Comparison of ENCODE assay signal across 17 cellular contexts in the genomic region with DNA sequence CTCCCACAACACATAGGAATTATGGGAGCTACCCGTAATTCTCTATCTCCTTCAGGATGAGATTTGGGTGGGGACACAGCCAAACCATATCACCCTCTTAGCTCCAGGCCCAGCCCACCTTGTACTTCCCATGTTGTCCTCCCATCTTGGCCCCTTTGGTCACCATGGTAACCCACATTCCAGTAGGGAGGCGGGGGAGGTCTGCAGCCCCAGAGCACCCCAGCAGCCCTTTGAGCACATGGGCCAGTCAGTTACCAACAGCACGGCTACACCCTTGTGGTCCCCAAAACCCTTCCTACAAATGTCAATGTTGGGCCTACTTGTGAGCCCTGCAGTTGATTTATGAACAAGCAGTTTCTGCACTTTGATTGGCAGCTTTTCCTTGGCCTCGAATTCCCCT.
"Had no signal": no experiment of that assay in that cellular context is flagged by ENCODE, and none has a peak within 500 bp of the region (broad histone marks: within the 10 kb centered on the region; RNA-seq: fewer than 3 reads in every experiment).

No MANE protein-coding gene starts in this region.

- H3K9me3 ChIP-seq: mucosa of descending colon, upper lobe of left lung had no signal

- H3K27ac ChIP-seq: esophagus squamous epithelium, left ventricle myocardium inferior, upper lobe of left lung had no signal

- H3K4me3 Mint-ChIP-seq: activated CD8-positive, alpha-beta T cell treated with anti-CD3 and anti-CD28 coated beads, Interleukin-2, amount 10 ng/mL, durations not matched to agents 7 days and 5 days; activated T-helper 17 cell treated with anti-CD3 and anti-CD28 coated beads, Interleukin-2, amount 50 U/mL, for 72 hours; naive thymus-derived CD4-positive, alpha-beta T cell had no signal

- H3K36me3 Mint-ChIP-seq: naive thymus-derived CD4-positive, alpha-beta T cell had no signal

- DNase-seq: activated CD4-positive, alpha-beta T cell treated with anti-CD3 and anti-CD28 coated beads for 4 hours; activated CD8-positive, alpha-beta T cell treated with anti-CD3 and anti-CD28 coated beads, Interleukin-2, amount 10 ng/mL, durations not matched to agents 7 days and 5 days; activated naive CD4-positive, alpha-beta T cell treated with anti-CD3 and anti-CD28 coated beads, Interleukin-2, amount 50 U/mL, for 16 hours; activated T-cell treated with anti-CD3 and anti-CD28 coated beads for 4 hours; effector CD4-positive, alpha-beta T cell; esophagus squamous epithelium; hippocampal formation; kidney; left ventricle myocardium inferior; mucosa of descending colon; naive thymus-derived CD4-positive, alpha-beta T cell; small intestine; stimulated activated CD4-positive, alpha-beta T cell treated with anti-CD3 and anti-CD28 coated beads, Interleukin-4, amount 100 ng/mL, for 24 hours; stimulated activated naive CD8-positive, alpha-beta T cell treated with anti-CD3 and anti-CD28 coated beads, Interleukin-15, Interleukin-2, amounts not matched to agents 100 U/mL and 50 U/mL, for 24 hours; T-helper 2 cell; upper lobe of left lung had no signal

- ATAC-seq: activated CD8-positive, alpha-beta T cell treated with anti-CD3 and anti-CD28 coated beads, Interleukin-2, amount 10 ng/mL, durations not matched to agents 7 days and 5 days; activated T-helper 17 cell treated with anti-CD3 and anti-CD28 coated beads, Interleukin-2, amount 50 U/mL, for 72 hours; mucosa of descending colon; naive thymus-derived CD4-positive, alpha-beta T cell; stimulated activated naive CD8-positive, alpha-beta T cell treated with anti-CD3 and anti-CD28 coated beads, Interleukin-15, Interleukin-2, amounts not matched to agents 100 U/mL and 50 U/mL, for 24 hours had no signal

- H3K27me3 ChIP-seq: esophagus squamous epithelium, upper lobe of left lung had no signal

- H3K9me3 Mint-ChIP-seq: activated T-helper 17 cell treated with anti-CD3 and anti-CD28 coated beads, Interleukin-2, amount 50 U/mL, for 72 hours had no signal

- H3K36me3 ChIP-seq: left ventricle myocardium inferior, upper lobe of left lung had no signal

- H3K4me3 ChIP-seq: esophagus squamous epithelium, left ventricle myocardium inferior, mucosa of descending colon, upper lobe of left lung had no signal

- H3K27ac Mint-ChIP-seq: activated CD8-positive, alpha-beta T cell treated with anti-CD3 and anti-CD28 coated beads, Interleukin-2, amount 10 ng/mL, durations not matched to agents 7 days and 5 days; activated T-helper 17 cell treated with anti-CD3 and anti-CD28 coated beads, Interleukin-2, amount 50 U/mL, for 72 hours; naive thymus-derived CD4-positive, alpha-beta T cell had no signal
